ENCODE assay signal across 8 cellular contexts in the genomic region with DNA sequence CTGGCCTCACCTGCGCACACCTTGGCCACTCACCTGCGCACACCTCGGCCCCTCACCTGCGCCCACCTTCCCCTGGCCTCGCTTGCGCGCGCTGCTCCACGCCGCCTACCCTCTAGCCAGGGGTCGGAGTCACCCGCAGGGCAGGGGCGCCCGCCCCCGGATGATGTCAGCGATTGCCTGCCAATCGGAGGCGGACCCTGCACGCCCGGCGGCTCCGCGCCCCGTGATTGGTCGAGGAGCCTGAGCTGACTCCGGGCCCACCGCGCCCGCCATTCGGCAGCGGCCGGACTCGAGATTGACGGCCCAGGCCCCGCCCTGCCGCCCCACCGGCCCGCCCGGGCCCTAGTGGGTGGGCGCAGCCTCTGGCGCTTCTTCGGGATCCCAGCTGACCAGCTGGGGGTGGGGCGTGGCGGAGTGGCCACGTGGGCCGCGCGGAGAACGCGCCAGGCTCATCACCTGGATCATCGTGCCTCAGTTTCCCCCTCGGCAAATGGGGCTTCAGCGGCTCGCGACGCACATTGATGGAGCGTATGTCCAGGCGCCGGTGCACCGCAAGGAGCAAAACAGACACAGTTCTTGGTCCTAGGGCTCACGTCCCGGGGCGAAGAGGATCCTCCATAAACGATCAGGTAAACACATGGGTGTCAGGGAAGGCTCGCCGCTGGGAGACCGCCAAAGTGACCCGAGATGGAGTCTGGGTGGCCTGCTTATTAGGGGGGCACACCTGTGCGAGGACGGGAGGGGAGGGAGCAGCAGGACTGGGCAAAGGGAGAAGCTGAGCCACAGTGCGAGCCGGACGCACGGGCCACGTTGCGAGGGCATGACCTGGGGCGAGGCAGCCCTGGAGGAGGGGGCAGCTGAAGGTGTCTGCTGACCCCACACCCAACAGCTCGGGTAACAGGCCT. TPM values are rescaled to one million over a fixed set of nuclear protein-coding genes. Genes with fewer than 3 reads are reported as not detected.
DNase-seq lines count a peak whose midpoint lies in the region; ATAC-seq lines count a peak whose summit lies in the region.

A gene with protein sequence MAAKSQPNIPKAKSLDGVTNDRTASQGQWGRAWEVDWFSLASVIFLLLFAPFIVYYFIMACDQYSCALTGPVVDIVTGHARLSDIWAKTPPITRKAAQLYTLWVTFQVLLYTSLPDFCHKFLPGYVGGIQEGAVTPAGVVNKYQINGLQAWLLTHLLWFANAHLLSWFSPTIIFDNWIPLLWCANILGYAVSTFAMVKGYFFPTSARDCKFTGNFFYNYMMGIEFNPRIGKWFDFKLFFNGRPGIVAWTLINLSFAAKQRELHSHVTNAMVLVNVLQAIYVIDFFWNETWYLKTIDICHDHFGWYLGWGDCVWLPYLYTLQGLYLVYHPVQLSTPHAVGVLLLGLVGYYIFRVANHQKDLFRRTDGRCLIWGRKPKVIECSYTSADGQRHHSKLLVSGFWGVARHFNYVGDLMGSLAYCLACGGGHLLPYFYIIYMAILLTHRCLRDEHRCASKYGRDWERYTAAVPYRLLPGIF (minus strand): TSS at position 137 of the 905 bp plus-strand sequence. CDS start 3,441 bp downstream, outside the sequence.

- H3K27ac Mint-ChIP-seq in IgD-negative memory B cell = peak within 1 kb of the TSS; percentile 83 to 92 (median 87)

- H3K4me1 Mint-ChIP-seq in IgD-negative memory B cell = peaks cover 23 to 29% (median 27%) of the 10 kb centered on the region in 3 donors

- DNase-seq in DMS114 treated with DMSO at 0.1 percent for 48 hours (lab: John Stamatoyannopoulos, UW; ENCODE audit: unreplicated experiment) (peak; percentile 56), OCI-M1 (lab: John Stamatoyannopoulos, UW) (peak; percentile 100), activated T-cell treated with anti-CD3 and anti-CD28 coated beads for 24 hours (ENCODE audit: low read depth) (peak; percentile 93), epidermal melanocyte (ENCODE audit: insufficient read length, low spot score) (peak; percentile 96)
- DNase-seq in stimulated activated CD8-positive, alpha-beta memory T cell treated with anti-CD3 and anti-CD28 coated beads, Interleukin-4, amount 100 ng/mL, for 1 hour (ENCODE audit: low read depth in 2 of 2, low spot score in 1 of 2) = peak; percentile 76 to 86

- H3K9me3 ChIP-seq in mononuclear cell (ENCODE audit: low read depth, low read length) = peaks cover 8% of the 10 kb centered on the region

- H3K27me3 Mint-ChIP-seq in IgD-negative memory B cell = no peaks in the 10 kb centered on the region

- peaks cover 39% of the 10 kb centered on the region for H3K4me1 ChIP-seq in mononuclear cell (ENCODE audit: insufficient read depth, low read length)

- peaks cover 3 to 6% (median 3%) of the 10 kb centered on the region in 3 donors for H3K9me3 Mint-ChIP-seq in IgD-negative memory B cell

- no peaks in the 10 kb centered on the region for H3K27me3 ChIP-seq in mononuclear cell (ENCODE audit: insufficient read depth, low read length)

- H3K36me3 Mint-ChIP-seq in IgD-negative memory B cell = peaks cover 9% of the 10 kb centered on the region

- peak; percentile 81 for ATAC-seq in GM21529 (IDR thresholded peaks at IDR 0.05; ENCODE audit: unreplicated experiment)

- H3K4me3 ChIP-seq in mononuclear cell (ENCODE audit: low read length) = peak within 1 kb of the TSS; percentile 92

- H3K4me3 Mint-ChIP-seq in IgD-negative memory B cell = peak within 1 kb of the TSS; percentile 91 to 99 (median 94)

RNA-seq across cellular contexts. Expression of the gene that starts here (rescaled TPM):
- polyA plus RNA-seq in IgD-negative memory B cell = 16.6 TPM
- 5.4 TPM for total RNA-seq in mononuclear cell

Comparison
In these comparisons a context has a peak if more than half of its experiments do, and no peak if none do; other contexts are left out.
1. Peak in every context shown above with its lines: DNase-seq, ATAC-seq and H3K4me3 ChIP-seq.